ENCODE assay signal across 8 cellular contexts in the genomic region with DNA sequence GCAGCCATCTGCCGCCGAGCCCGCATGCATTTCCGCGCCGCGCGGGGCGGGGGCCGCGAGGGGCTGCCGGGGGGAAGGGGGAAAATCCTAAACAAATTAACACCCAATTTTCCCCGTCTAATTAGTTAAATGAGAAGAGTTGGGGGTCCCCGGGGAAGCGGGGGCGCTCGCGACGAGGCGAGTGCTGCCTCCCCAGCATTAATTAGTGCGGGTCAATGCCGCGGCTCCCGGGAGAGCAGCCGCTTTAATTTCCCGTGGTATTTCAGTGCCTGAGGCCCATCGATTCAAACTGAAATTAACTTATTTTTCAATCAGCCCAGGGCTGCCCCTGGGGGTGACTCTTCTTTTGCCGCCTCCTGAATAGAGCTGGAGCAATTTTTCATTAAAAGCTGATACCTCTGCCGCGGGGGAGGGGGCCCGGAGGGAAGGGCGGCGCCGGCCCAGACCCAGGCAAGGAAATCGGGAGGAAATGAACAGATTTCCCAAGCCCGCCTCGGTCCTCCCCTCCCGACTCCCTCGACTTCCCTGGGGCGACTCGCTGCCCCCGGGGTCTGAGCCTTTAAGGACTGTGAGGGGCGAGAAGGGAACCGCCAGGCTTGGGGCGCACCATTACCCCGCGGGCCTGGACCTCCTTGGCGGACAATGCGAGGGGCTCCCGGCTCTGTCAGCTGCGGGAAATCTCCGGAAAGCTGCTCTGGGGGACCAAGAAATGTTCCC. TPM values are rescaled to one million over a fixed set of nuclear protein-coding genes. Genes with fewer than 3 reads are reported as not detected.
DNase-seq lines count a peak whose midpoint lies in the region; ATAC-seq lines count a peak whose summit lies in the region.
"Had no signal": no experiment of that assay in that cellular context is flagged by ENCODE, and none has a peak within 500 bp of the region (broad histone marks: within the 10 kb centered on the region; RNA-seq: fewer than 3 reads in every experiment).

No MANE protein-coding gene starts in this region.

- peak overlapping the region; percentile 84 for H3K4me3 ChIP-seq in HUES6 (ENCODE audit: low read depth, low read length)
- H3K4me3 ChIP-seq in iPS-18c (ENCODE audit: insufficient read depth, low read depth, low read length) = peak overlapping the region; percentile 56

- intact Hi-C loops in activated T-helper 1 cell treated with anti-CD3 and anti-CD28 coated beads, Interleukin-12 subunit alpha, Interleukin-12 subunit beta, Interleukin-2, Interleukin-4 antibody, amounts not matched to agents 30 ng/mL and 10 ng/mL and 1 ng/mL, durations not matched to agents 14 hours and 24 hours and 36 hours (cut with micrococcal nuclease) = loop anchor here (1.0 to 2.0 kb wide), 3 partner anchors 45 to 235 kb away; a partner anchor contains a TSS

- peak overlapping the region; percentile 84 for H3K4me3 Mint-ChIP-seq in activated T-helper 1 cell treated with anti-CD3 and anti-CD28 coated beads, Interleukin-12 subunit alpha, Interleukin-12 subunit beta, Interleukin-2, Interleukin-4 antibody, amounts not matched to agents 30 ng/mL and 10 ng/mL and 1 ng/mL, durations not matched to agents 14 hours and 24 hours and 36 hours
- peak overlapping the region; percentile 78 to 85 for H3K4me3 Mint-ChIP-seq in stimulated activated naive B cell treated with anti-CD40 and anti-IgM and Interleukin-4, amounts not matched to agents 10 μg/mL and 1 μg/mL and 100 μg/mL, for 72 hours

- 0 out of 2 replicates have a peak, but pooled peaks cover 4% of the 10 kb centered on the region for H3K4me1 ChIP-seq in HUES6 (ENCODE audit: control insufficient read depth, insufficient read depth, low read length)

- ATAC-seq in stimulated activated naive B cell treated with anti-CD40 and anti-IgM and Interleukin-4, amounts not matched to agents 10 μg/mL and 1 μg/mL and 100 μg/mL, for 72 hours (replicated peaks) = peak in 1 of 2 donors; percentile 5

- H3K9me3 ChIP-seq in HUES6 (ENCODE audit: control insufficient read depth, insufficient read depth, low read depth, low read length) (no peaks in the 10 kb centered on the region), iPS-18c (ENCODE audit: control insufficient read depth, insufficient read depth, low read length) (peaks cover 2% of the 10 kb centered on the region)

- H3K4me1 Mint-ChIP-seq in activated T-helper 1 cell treated with anti-CD3 and anti-CD28 coated beads, Interleukin-12 subunit alpha, Interleukin-12 subunit beta, Interleukin-2, Interleukin-4 antibody, amounts not matched to agents 30 ng/mL and 10 ng/mL and 1 ng/mL, durations not matched to agents 14 hours and 24 hours and 36 hours (ENCODE audit: low read depth) = no peaks in the 10 kb centered on the region
- peaks cover 3 to 8% of the 10 kb centered on the region in 2 donors for H3K4me1 Mint-ChIP-seq in stimulated activated naive B cell treated with anti-CD40 and anti-IgM and Interleukin-4, amounts not matched to agents 10 μg/mL and 1 μg/mL and 100 μg/mL, for 72 hours

- no peaks in the 10 kb centered on the region for H3K9me3 Mint-ChIP-seq in activated T-helper 1 cell treated with anti-CD3 and anti-CD28 coated beads, Interleukin-12 subunit alpha, Interleukin-12 subunit beta, Interleukin-2, Interleukin-4 antibody, amounts not matched to agents 30 ng/mL and 10 ng/mL and 1 ng/mL, durations not matched to agents 14 hours and 24 hours and 36 hours
- H3K9me3 Mint-ChIP-seq in stimulated activated naive B cell treated with anti-CD40 and anti-IgM and Interleukin-4, amounts not matched to agents 10 μg/mL and 1 μg/mL and 100 μg/mL, for 72 hours = no peaks in the 10 kb centered on the region

- no peak overlapping the region for H3K9ac ChIP-seq in HUES6 (ENCODE audit: low read length)

- H3K36me3 ChIP-seq in HUES6 (ENCODE audit: control insufficient read depth, insufficient read depth, low read length) = no peaks in the 10 kb centered on the region

- H3K36me3 Mint-ChIP-seq in activated T-helper 1 cell treated with anti-CD3 and anti-CD28 coated beads, Interleukin-12 subunit alpha, Interleukin-12 subunit beta, Interleukin-2, Interleukin-4 antibody, amounts not matched to agents 30 ng/mL and 10 ng/mL and 1 ng/mL, durations not matched to agents 14 hours and 24 hours and 36 hours (ENCODE audit: low read depth) = no peaks in the 10 kb centered on the region
- no peaks in the 10 kb centered on the region for H3K36me3 Mint-ChIP-seq in stimulated activated naive B cell treated with anti-CD40 and anti-IgM and Interleukin-4, amounts not matched to agents 10 μg/mL and 1 μg/mL and 100 μg/mL, for 72 hours

- no peak overlapping the region for H3K27ac Mint-ChIP-seq in activated T-helper 1 cell treated with anti-CD3 and anti-CD28 coated beads, Interleukin-12 subunit alpha, Interleukin-12 subunit beta, Interleukin-2, Interleukin-4 antibody, amounts not matched to agents 30 ng/mL and 10 ng/mL and 1 ng/mL, durations not matched to agents 14 hours and 24 hours and 36 hours
- H3K27ac Mint-ChIP-seq in stimulated activated naive B cell treated with anti-CD40 and anti-IgM and Interleukin-4, amounts not matched to agents 10 μg/mL and 1 μg/mL and 100 μg/mL, for 72 hours = no peak overlapping the region

- peaks cover 24% of the 10 kb centered on the region for H3K27me3 Mint-ChIP-seq in activated T-helper 1 cell treated with anti-CD3 and anti-CD28 coated beads, Interleukin-12 subunit alpha, Interleukin-12 subunit beta, Interleukin-2, Interleukin-4 antibody, amounts not matched to agents 30 ng/mL and 10 ng/mL and 1 ng/mL, durations not matched to agents 14 hours and 24 hours and 36 hours (ENCODE audit: insufficient read depth)
- peaks cover 18 to 23% of the 10 kb centered on the region in 2 donors for H3K27me3 Mint-ChIP-seq in stimulated activated naive B cell treated with anti-CD40 and anti-IgM and Interleukin-4, amounts not matched to agents 10 μg/mL and 1 μg/mL and 100 μg/mL, for 72 hours

- peaks cover 48% of the 10 kb centered on the region for H3K27me3 ChIP-seq in HUES6 (ENCODE audit: control insufficient read depth, insufficient read depth, low read length)

- DNase-seq in activated T-helper 1 cell treated with anti-CD3 and anti-CD28 coated beads, Interleukin-12 subunit alpha, Interleukin-12 subunit beta, Interleukin-2, Interleukin-4 antibody, amounts not matched to agents 30 ng/mL and 10 ng/mL and 1 ng/mL, durations not matched to agents 14 hours and 24 hours and 36 hours (ENCODE audit: low spot score) = no peak
- no peak for DNase-seq in stimulated activated naive B cell treated with anti-CD40 and anti-IgM and Interleukin-4, amounts not matched to agents 10 μg/mL and 1 μg/mL and 100 μg/mL, for 72 hours
- DNase-seq in SKM-1 treated with dmso at 0.1 percent for 144 hours (lab: John Stamatoyannopoulos, UW; ENCODE audit: unreplicated experiment) (no peak), activated gamma-delta T cell treated with Interleukin-2 at 50 U/mL for 16 hours (no peak)
- DNase-seq in stimulated activated CD4-positive, alpha-beta T cell treated with anti-CD3 and anti-CD28 coated beads, Interleukin-12 subunit alpha, Interleukin-12 subunit beta, amount 100 ng/mL, for 4 hours = no peak
- DNase-seq: NCI-H1436 treated with DMSO at 0.1 percent for 48 hours had no signal

- H3K27ac ChIP-seq in HUES6 (ENCODE audit: low read depth, low read length) = no peak overlapping the region

RNA-seq across cellular contexts. Expression of a gene that starts 18.9 kb away (rescaled TPM):
- not detected in 2 replicates for total RNA-seq in activated T-helper 1 cell treated with anti-CD3 and anti-CD28 coated beads, Interleukin-12 subunit alpha, Interleukin-12 subunit beta, Interleukin-2, Interleukin-4 antibody, amounts not matched to agents 30 ng/mL and 10 ng/mL and 1 ng/mL, durations not matched to agents 14 hours and 24 hours and 36 hours

RNA-seq across cellular contexts. Expression of a gene that starts 44.6 kb away (rescaled TPM):
- total RNA-seq in activated T-helper 1 cell treated with anti-CD3 and anti-CD28 coated beads, Interleukin-12 subunit alpha, Interleukin-12 subunit beta, Interleukin-2, Interleukin-4 antibody, amounts not matched to agents 30 ng/mL and 10 ng/mL and 1 ng/mL, durations not matched to agents 14 hours and 24 hours and 36 hours = 38.8 and 44.4 TPM in 2 replicates
